In the genomic region with DNA sequence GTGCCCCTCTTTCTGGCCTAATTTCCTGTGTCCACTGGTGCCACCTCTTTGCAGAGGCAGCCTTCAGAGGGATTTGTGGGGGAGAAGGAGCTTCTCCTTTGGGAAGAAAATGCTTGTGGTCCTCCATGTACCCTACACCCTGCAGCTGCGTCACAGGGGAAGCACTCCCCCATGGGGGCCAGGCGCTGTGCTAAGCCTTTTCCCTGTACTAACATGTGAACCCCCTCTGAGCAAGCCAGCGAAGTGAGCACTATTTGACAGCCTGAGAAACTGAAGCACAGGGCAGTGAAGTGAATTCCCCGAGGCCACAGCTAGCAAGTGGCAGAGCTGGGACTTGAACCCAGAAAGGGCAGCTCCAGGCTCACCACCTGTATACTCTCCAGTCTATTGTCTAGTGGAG, we compare ENCODE assay signal across 19 cellular contexts. TPM values are rescaled to one million over a fixed set of nuclear protein-coding genes. Genes with fewer than 3 reads are reported as not detected.
A peak's percentile ranks its signal among the peaks of the same experiment; 100 is the strongest.
DNase-seq lines count a peak whose midpoint lies in the region; ATAC-seq and TF ChIP-seq lines count a peak whose summit lies in the region.
"Had no signal": no experiment of that assay in that cellular context is flagged by ENCODE, and none has a peak within 500 bp of the region (broad histone marks: within the 10 kb centered on the region; RNA-seq: fewer than 3 reads in every experiment).

No MANE protein-coding gene starts in this region.

- in situ Hi-C loops in KBM-7 (cut with MboI; ENCODE audit: low pct_unique_long_range_greater_than_20kb, low sequenced_read_pairs): no loop called here

- no peaks in the 10 kb centered on the region for H3K36me3 ChIP-seq in left ventricle myocardium inferior
- peaks cover 0 to 4% (median 0%) of the 10 kb centered on the region in 4 donors for H3K36me3 ChIP-seq in sigmoid colon
- H3K36me3 ChIP-seq in vagina: no peaks in the 10 kb centered on the region

- TF ChIP-seq CTCF in left ventricle myocardium inferior (IDR thresholded peaks at IDR 0.05; ENCODE audit: borderline replicate concordance): no peak
- no peak for TF ChIP-seq CTCF in dorsolateral prefrontal cortex (IDR thresholded peaks at IDR 0.05 in 54 of 56, conservative IDR thresholded peaks at IDR 0.05 in 2 of 56; ENCODE audit: low read depth in 1 of 56, partially characterized antibody in 56 of 56)
- TF ChIP-seq CTCF in sigmoid colon (IDR thresholded peaks at IDR 0.05): no peak
- TF ChIP-seq CTCF in vagina (IDR thresholded peaks at IDR 0.05): no peak

- H3K4me1 ChIP-seq in left ventricle myocardium inferior (peaks cover 89% of the 10 kb centered on the region), sigmoid colon (peaks cover 0 to 75% (median 69%) of the 10 kb centered on the region in 4 donors), vagina (peaks cover 83% of the 10 kb centered on the region)

- no peak for TF ChIP-seq EP300 in sigmoid colon (IDR thresholded peaks at IDR 0.05)

- H3K27me3 ChIP-seq in left ventricle myocardium inferior (ENCODE audit: low read depth) (no peaks in the 10 kb centered on the region), dorsolateral prefrontal cortex (no peaks in the 10 kb centered on the region), sigmoid colon (no peaks in the 10 kb centered on the region), vagina (no peaks in the 10 kb centered on the region)
- H3K27me3 ChIP-seq: BE2C, hepatocyte had no signal

- H3K4me3 ChIP-seq in left ventricle myocardium inferior: no peak overlapping the region
- H3K4me3 ChIP-seq in dorsolateral prefrontal cortex: no peak overlapping the region
- H3K4me3 ChIP-seq in sigmoid colon: no peak overlapping the region
- H3K4me3 ChIP-seq in vagina: no peak overlapping the region
- H3K4me3 ChIP-seq: hepatocyte had no signal

- no peak for ATAC-seq in Right ventricle myocardium inferior
- no peak for ATAC-seq in GM21825 (IDR thresholded peaks at IDR 0.05; ENCODE audit: unreplicated experiment)
- ATAC-seq: activated CD4-positive, alpha-beta T cell treated with anti-CD3 and anti-CD28 coated beads for 36 hours; activated naive CD4-positive, alpha-beta T cell treated with anti-CD3 and anti-CD28 coated beads, Interleukin-2, amount 50 U/mL, for 72 hours; activated T-cell treated with anti-CD3 and anti-CD28 coated beads, Interleukin-2, amount 50 U/mL, for 72 hours; sciatic nerve; stimulated activated naive B cell treated with anti-CD40 and anti-IgM and Interleukin-4, amounts not matched to agents 10 μg/mL and 1 μg/mL and 100 μg/mL, for 72 hours had no signal

- H3K27ac ChIP-seq in left ventricle myocardium inferior (replicated peaks): peak overlapping the region; percentile 95
- peak overlapping the region in 55 of 59 donors; percentile 5 to 96 (median 90) for H3K27ac ChIP-seq in dorsolateral prefrontal cortex
- peak overlapping the region; percentile 85 to 98 (median 94) for H3K27ac ChIP-seq in sigmoid colon
- peak overlapping the region; percentile 97 for H3K27ac ChIP-seq in vagina
- H3K27ac ChIP-seq: hepatocyte had no signal

- no peaks in the 10 kb centered on the region for H3K9me3 ChIP-seq in left ventricle myocardium inferior (replicated peaks)
- no peaks in the 10 kb centered on the region for H3K9me3 ChIP-seq in sigmoid colon
- no peaks in the 10 kb centered on the region for H3K9me3 ChIP-seq in vagina
- H3K9me3 ChIP-seq: BE2C had no signal

- DNase-seq in left ventricle myocardium inferior (no peak), Right ventricle myocardium inferior (ENCODE audit: missing footprints) (no peak), dorsolateral prefrontal cortex (no peak), sigmoid colon (no peak), vagina (ENCODE audit: extremely low spot score in 2 of 2) (no peak), NCI-H146 (lab: John Stamatoyannopoulos, UW) (no peak), KBM-7 (no peak)
- DNase-seq: activated CD4-positive, alpha-beta T cell treated with anti-CD3 and anti-CD28 coated beads for 36 hours; activated T-cell treated with anti-CD3 and anti-CD28 coated beads, Interleukin-2, amount 50 U/mL, for 72 hours; BE2C; Calu3; HFFc6; islet precursor cell; NCI-H524 treated with DMSO at 0.1 percent for 48 hours; stimulated activated naive B cell treated with anti-CD40 and anti-IgM and Interleukin-4, amounts not matched to agents 10 μg/mL and 1 μg/mL and 100 μg/mL, for 72 hours had no signal

- intact Hi-C loops in left ventricle myocardium inferior (cut with micrococcal nuclease): no loop called here
- intact Hi-C loops in Right ventricle myocardium inferior (cut with DNase I): no loop called here
- intact Hi-C loops in dorsolateral prefrontal cortex (cut with DNase I): loop anchor here in 1 of 2 donors (5.0 to 10.0 kb wide), 2 partner anchors 36 to 152 kb away; no protein-coding TSS in a partner anchor
- intact Hi-C loops in sigmoid colon (cut with DNase I): loop anchor here (10.0 kb wide), 1 partner anchor 312 kb away; no protein-coding TSS in a partner anchor
- intact Hi-C loops in vagina (cut with DNase I): no loop called here

- 94 to 95% methylated on average over 4 of the region's 4 CpGs for WGBS in sigmoid colon, 2 donors

- no peak for TF ChIP-seq POLR2A in sigmoid colon (IDR thresholded peaks at IDR 0.05)
- TF ChIP-seq POLR2A in vagina (IDR thresholded peaks at IDR 0.05): no peak

RNA-seq across cellular contexts. Expression of gene ERGIC1, which starts 32.3 kb away (rescaled TPM):
- total RNA-seq in left ventricle myocardium inferior (79.4 TPM), Right ventricle myocardium inferior (74.8 TPM), dorsolateral prefrontal cortex (100 to 1,000 TPM in 4 of 120 experiments, 10 to 100 TPM in 116; 48.4 to 109 (median 68.1) TPM), sigmoid colon (100 to 1,000 TPM in 1 of 4 donors, 10 to 100 TPM in 3; 80.6 to 117 (median 95.7) TPM), vagina (97.2 TPM)
- polyA plus RNA-seq in sigmoid colon: 100 to 1,000 TPM; 125 to 160 (median 132) TPM
